In genomic region chr5:58268263-58268662, GRCh38 we compare ENCODE assay signal across 24 cellular contexts.
DNase-seq lines count a peak whose midpoint lies in the region; ATAC-seq, FAIRE-seq and TF ChIP-seq lines count a peak whose summit lies in the region.
"Had no signal": no experiment of that assay in that cellular context is flagged by ENCODE, and none has a peak within 500 bp of the region (broad histone marks: within the 10 kb centered on the region; RNA-seq: fewer than 3 reads in every experiment).

No MANE protein-coding gene starts in this region.

- H3K27me3 ChIP-seq in left ventricle myocardium inferior (ENCODE audit: low read depth) (no peaks in the 10 kb centered on the region), endothelial cell of umbilical vein (ENCODE audit: control insufficient read depth in 2 of 2, insufficient read depth in 2 of 2, low read length in 2 of 2) (no peaks in the 10 kb centered on the region), thyroid gland (no peaks in the 10 kb centered on the region)
- H3K27me3 ChIP-seq: MG63, Peyer's patch had no signal

- peak overlapping the region; percentile 49 for H3K27ac ChIP-seq in left ventricle myocardium inferior (replicated peaks)
- no peak overlapping the region for H3K27ac ChIP-seq in endothelial cell of umbilical vein (ENCODE audit: insufficient read depth, low read depth, low read length)
- no peak overlapping the region for H3K27ac ChIP-seq in thyroid gland
- H3K27ac ChIP-seq in kidney (ENCODE audit: low read depth in 2 of 2, low read length in 2 of 2): no peak overlapping the region
- H3K27ac ChIP-seq: HL-60, Peyer's patch had no signal

- WGBS in thyroid gland, 2 donors: 68% methylated on average over 4 of the region's 4 CpGs

- DNase-seq in left ventricle myocardium inferior: peak; percentile 20
- no peak for DNase-seq in Right ventricle myocardium inferior (ENCODE audit: missing footprints)
- peak; percentile 84 for DNase-seq in endothelial cell of umbilical vein (ENCODE audit: low read depth, low spot score)
- DNase-seq in lung microvascular endothelial cell (ENCODE audit: low read depth in 2 of 2): peak; percentile 98 to 99
- DNase-seq in thyroid gland: peak; percentile 8 to 24
- no peak for DNase-seq in kidney
- DNase-seq in nucleus accumbens (lab: John Stamatoyannopoulos, UW): no peak
- DNase-seq in type B pancreatic cell (ENCODE audit: extremely low spot score, unreplicated experiment): no peak
- DNase-seq: CD4-positive, CD25-positive, alpha-beta regulatory T cell; COR-L47; DMS 273 treated with DMSO at 0.1 percent for 48 hours; DND-41; H9; Kasumi-1; MG63; NCI-H1092; NCI-H146; NCI-H2029 treated with DMSO at 0.1 percent for 48 hours; NCI-H446 treated with DMSO at 0.1 percent for 48 hours; NK-92 treated with Interleukin-12 subunit alpha and Interleukin-12 subunit beta, amount 100 ng/mL, for 24 hours; Peyer's patch had no signal

- dilution Hi-C loops in endothelial cell of umbilical vein (cut with MboI; ENCODE audit: extremely low pct_ligation_motif_present, low sequenced_read_pairs): no loop called here

- no peak overlapping the region for H3K27ac Mint-ChIP-seq in type B pancreatic cell
- H3K27ac Mint-ChIP-seq: B cell; CD4-positive, CD25-positive, alpha-beta regulatory T cell had no signal

- no peak overlapping the region for H3K4me3 Mint-ChIP-seq in type B pancreatic cell
- H3K4me3 Mint-ChIP-seq: B cell; CD4-positive, CD25-positive, alpha-beta regulatory T cell; H9 had no signal

- no peaks in the 10 kb centered on the region for H4K20me1 ChIP-seq in endothelial cell of umbilical vein (replicated peaks; ENCODE audit: control insufficient read depth, extremely low read depth, insufficient read depth, low read length)

- CTCF ChIA-PET in endothelial cell of umbilical vein (lab: Charles Lee): interaction anchor here (0.6 to 1.1 kb wide), 2 partner anchors 22 to 490 kb away, joined by 3 read pairs; no protein-coding TSS in a partner anchor

- POLR2A ChIA-PET in endothelial cell of umbilical vein (lab: Charles Lee): interaction anchor here (0.6 kb wide), 1 partner anchor 192 kb away, joined by 3 read pairs; no protein-coding TSS in a partner anchor

- H3K36me3 Mint-ChIP-seq in type B pancreatic cell: no peaks in the 10 kb centered on the region
- H3K36me3 Mint-ChIP-seq: CD4-positive, CD25-positive, alpha-beta regulatory T cell had no signal

- H2AFZ ChIP-seq in endothelial cell of umbilical vein (ENCODE audit: low read depth, low read length): no peak overlapping the region

- no TSS peak for BruUV-seq in endothelial cell of umbilical vein (replicated peaks; lab: Mats Ljungman, UMichigan)

- peaks cover 6% of the 10 kb centered on the region for H3K4me1 Mint-ChIP-seq in type B pancreatic cell (ENCODE audit: unreplicated experiment)
- H3K4me1 Mint-ChIP-seq: B cell; CD4-positive, CD25-positive, alpha-beta regulatory T cell had no signal

- no peak overlapping the region for H3K4me3 ChIP-seq in left ventricle myocardium inferior
- H3K4me3 ChIP-seq in endothelial cell of umbilical vein (replicated peaks in 1 of 3; ENCODE audit: insufficient read depth in 1 of 3, low read depth in 1 of 3, low read length in 3 of 3): no peak overlapping the region
- H3K4me3 ChIP-seq in thyroid gland (replicated peaks in 1 of 3): no peak overlapping the region
- no peak overlapping the region for H3K4me3 ChIP-seq in kidney (ENCODE audit: low read length in 2 of 2)
- H3K4me3 ChIP-seq: MG63, Peyer's patch had no signal

- H3K36me3 ChIP-seq in left ventricle myocardium inferior: no peaks in the 10 kb centered on the region
- no peaks in the 10 kb centered on the region for H3K36me3 ChIP-seq in endothelial cell of umbilical vein (ENCODE audit: control insufficient read depth in 2 of 2, extremely low read depth in 1 of 2, insufficient read depth in 2 of 2, low read length in 2 of 2)
- H3K36me3 ChIP-seq in thyroid gland: no peaks in the 10 kb centered on the region
- H3K36me3 ChIP-seq in kidney (ENCODE audit: control insufficient read depth in 1 of 2, insufficient read depth in 2 of 2, low read length in 2 of 2): no peaks in the 10 kb centered on the region
- H3K36me3 ChIP-seq: MG63, Peyer's patch had no signal

- intact Hi-C loops in left ventricle myocardium inferior (cut with micrococcal nuclease) (no loop called here), Right ventricle myocardium inferior (cut with DNase I) (no loop called here), endothelial cell of umbilical vein (cut with micrococcal nuclease) (no loop called here), thyroid gland (cut with DNase I) (no loop called here), kidney (cut with DNase I) (no loop called here)

- H3K79me2 ChIP-seq in endothelial cell of umbilical vein (ENCODE audit: control insufficient read depth, insufficient read depth, low read length): no peaks in the 10 kb centered on the region

- H3K9ac ChIP-seq in endothelial cell of umbilical vein (replicated peaks; ENCODE audit: extremely low read depth, insufficient read depth, low read length): no peak overlapping the region
- no peak overlapping the region for H3K9ac ChIP-seq in kidney (ENCODE audit: low read length in 2 of 2)

- TF ChIP-seq POLR2A in endothelial cell of umbilical vein (IDR thresholded peaks at IDR 0.05; ENCODE audit: low read depth, low read length): no peak
- no peak for TF ChIP-seq POLR2A in thyroid gland (IDR thresholded peaks at IDR 0.05)

- H3K4me2 ChIP-seq in endothelial cell of umbilical vein (ENCODE audit: insufficient read depth, low read length): no peak overlapping the region

- peaks cover 5% of the 10 kb centered on the region for H3K9me3 Mint-ChIP-seq in type B pancreatic cell
- H3K9me3 Mint-ChIP-seq: H9 had no signal

- H3K27me3 Mint-ChIP-seq in type B pancreatic cell: no peaks in the 10 kb centered on the region
- H3K27me3 Mint-ChIP-seq: CD4-positive, CD25-positive, alpha-beta regulatory T cell had no signal

- peak; percentile 68 for FAIRE-seq in endothelial cell of umbilical vein (lab: Jason Lieb, UNC)
- no peak for FAIRE-seq in kidney (lab: Jason Lieb, UNC)
- FAIRE-seq: HTR-8/SVneo had no signal

- H3K9me3 ChIP-seq in left ventricle myocardium inferior (replicated peaks): no peaks in the 10 kb centered on the region
- H3K9me3 ChIP-seq in endothelial cell of umbilical vein (replicated peaks; ENCODE audit: control insufficient read depth, insufficient read depth, low read length): no peaks in the 10 kb centered on the region
- H3K9me3 ChIP-seq in thyroid gland: no peaks in the 10 kb centered on the region
- H3K9me3 ChIP-seq in kidney (ENCODE audit: control insufficient read depth in 1 of 2, low read length in 2 of 2): no peaks in the 10 kb centered on the region
- H3K9me3 ChIP-seq: MG63, Peyer's patch had no signal

- TF ChIP-seq CTCF in left ventricle myocardium inferior (IDR thresholded peaks at IDR 0.05; ENCODE audit: borderline replicate concordance) (no peak), endothelial cell of umbilical vein (IDR thresholded peaks at IDR 0.05; ENCODE audit: extremely low read depth in 1 of 2, insufficient read depth in 1 of 2, low read depth in 1 of 2, low read length in 2 of 2) (no peak), thyroid gland (IDR thresholded peaks at IDR 0.05) (no peak), kidney (IDR thresholded peaks at IDR 0.05; ENCODE audit: borderline replicate concordance, extremely low read depth, insufficient read depth) (no peak), type B pancreatic cell (conservative IDR thresholded peaks at IDR 0.05) (no peak)

- no peaks in the 10 kb centered on the region for H3K9me1 ChIP-seq in endothelial cell of umbilical vein (replicated peaks; ENCODE audit: control insufficient read depth, extremely low read depth, insufficient read depth, low read length)

- ATAC-seq in Right ventricle myocardium inferior: no peak

- H3K4me1 ChIP-seq in left ventricle myocardium inferior (peaks cover 7% of the 10 kb centered on the region), endothelial cell of umbilical vein (ENCODE audit: control insufficient read depth, extremely low read depth, insufficient read depth, low read length) (peaks cover 4% of the 10 kb centered on the region), thyroid gland (no peaks in the 10 kb centered on the region), kidney (ENCODE audit: control insufficient read depth in 1 of 2, insufficient read depth in 1 of 2, low read depth in 1 of 2, low read length in 2 of 2) (no peaks in the 10 kb centered on the region)
- H3K4me1 ChIP-seq: Peyer's patch had no signal

TF ChIP-seq in endothelial cell of umbilical vein, 7 proteins besides CTCF, POLR2A, EP300 and RAD21:
- TF ChIP-seq EZH2 (IDR thresholded peaks at IDR 0.05; ENCODE audit: borderline replicate concordance, low read depth, low read length, severe bottlenecking): no peak
- no peak for TF ChIP-seq JUN (IDR thresholded peaks at IDR 0.05; ENCODE audit: borderline replicate concordance, insufficient read depth, insufficient read length, low read depth)
- TF ChIP-seq, protein P1, sequence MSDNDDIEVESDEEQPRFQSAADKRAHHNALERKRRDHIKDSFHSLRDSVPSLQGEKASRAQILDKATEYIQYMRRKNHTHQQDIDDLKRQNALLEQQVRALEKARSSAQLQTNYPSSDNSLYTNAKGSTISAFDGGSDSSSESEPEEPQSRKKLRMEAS (IDR thresholded peaks at IDR 0.05; ENCODE audit: insufficient read depth, insufficient read length): no peak
- no peak for TF ChIP-seq POLR2AphosphoS5 (IDR thresholded peaks at IDR 0.05; ENCODE audit: insufficient read depth, low read depth, low read length)
- no peak for TF ChIP-seq GATA2 (IDR thresholded peaks at IDR 0.05; ENCODE audit: insufficient read depth, insufficient read length, low read depth, low read length)

Comparison
In these comparisons a context has a peak if more than half of its experiments do, and no peak if none do; other contexts are left out.
1. DNase-seq: peak in left ventricle myocardium inferior (single experiment), endothelial cell of umbilical vein (single experiment), lung microvascular endothelial cell (2 of 2) and thyroid gland (2 of 2); none in Right ventricle myocardium inferior (single experiment), kidney (single experiment), nucleus accumbens (0 of 56) and type B pancreatic cell (single experiment).